15 cellular contexts compared by ENCODE assay signal in the genomic region with DNA sequence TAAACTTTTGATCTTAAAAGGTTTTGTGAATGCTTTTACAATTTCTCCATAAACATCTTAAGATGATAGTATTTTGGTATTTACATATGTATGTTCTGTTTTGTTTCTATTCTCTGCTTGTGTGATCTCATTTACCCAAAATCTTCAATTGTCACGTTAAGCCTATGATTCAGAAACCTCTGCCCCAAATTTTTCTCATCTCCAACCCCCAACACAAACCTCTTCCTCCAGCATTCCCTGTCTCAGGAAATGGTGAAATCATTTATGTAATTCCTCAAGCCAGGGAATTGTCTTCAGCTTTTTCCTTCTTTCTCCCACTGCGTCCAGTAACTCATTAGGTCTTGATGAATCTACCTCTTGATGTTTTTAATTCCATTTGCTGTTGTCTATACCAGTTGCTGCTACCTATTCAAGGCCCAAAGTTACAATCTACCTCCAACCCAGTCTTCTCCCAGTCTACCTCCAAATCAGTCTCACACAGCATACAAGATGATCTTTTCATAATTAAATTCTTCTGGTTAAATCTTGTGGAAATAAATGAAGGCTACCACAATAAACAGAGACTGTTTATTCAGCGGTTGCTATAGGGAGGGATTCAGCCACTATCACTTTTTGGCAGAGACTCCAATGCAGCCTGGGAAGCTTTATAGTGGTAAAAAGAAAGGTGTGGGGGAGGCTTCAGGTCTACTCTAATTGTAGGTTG. TPM values are rescaled to one million over a fixed set of nuclear protein-coding genes. Genes with fewer than 3 reads are reported as not detected.
DNase-seq lines count a peak whose midpoint lies in the region; TF ChIP-seq lines count a peak whose summit lies in the region.
"Had no signal": no experiment of that assay in that cellular context is flagged by ENCODE, and none has a peak within 500 bp of the region (broad histone marks: within the 10 kb centered on the region; RNA-seq: fewer than 3 reads in every experiment).

No MANE protein-coding gene starts in this region.

- no TSS peak for BruUV-seq in Caco-2 (replicated peaks; lab: Mats Ljungman, UMichigan)

- intact Hi-C loops in Caco-2 (cut with micrococcal nuclease; ENCODE audit: unreplicated experiment) = no loop called here

- no peak overlapping the region for H3K4me3 ChIP-seq in astrocyte of the cerebellum (ENCODE audit: low read depth, low read length)
- H3K4me3 ChIP-seq in skin epidermis = no peak overlapping the region
- no peak overlapping the region for H3K4me3 ChIP-seq in neural progenitor cell
- H3K4me3 ChIP-seq in Caco-2 (ENCODE audit: low read depth, low read length) = no peak overlapping the region
- H3K4me3 ChIP-seq: smooth muscle cell had no signal

- H3K27me3 ChIP-seq in neural progenitor cell = peaks cover 7% of the 10 kb centered on the region
- H3K27me3 ChIP-seq in Caco-2 (replicated peaks; ENCODE audit: control insufficient read depth, insufficient read depth, low read length) = no peaks in the 10 kb centered on the region

- H3K27ac ChIP-seq in skin epidermis (peak overlapping the region in 17 of 21 experiments; percentile 24 to 85 (median 57)), neural progenitor cell (no peak overlapping the region)

- POLR2A ChIA-PET in Caco-2 (lab: Charles Lee) = no interaction called here

- H4K20me1 ChIP-seq in neural progenitor cell (ENCODE audit: low read depth) = no peaks in the 10 kb centered on the region

- H3K9me3 ChIP-seq in neural progenitor cell (ENCODE audit: low read depth) (no peaks in the 10 kb centered on the region), Caco-2 (no peaks in the 10 kb centered on the region)

- CTCF ChIA-PET in Caco-2 (lab: Charles Lee) = no interaction called here

- peaks cover 11% of the 10 kb centered on the region for H3F3A ChIP-seq in neural progenitor cell (ENCODE audit: low read depth)

- peaks cover 2% of the 10 kb centered on the region for H3K27me3 Mint-ChIP-seq in neural progenitor cell (ENCODE audit: insufficient read depth, low read depth)
- H3K27me3 Mint-ChIP-seq in Caco-2 (ENCODE audit: insufficient read depth, unreplicated experiment) = no peaks in the 10 kb centered on the region

- H3K4me3 Mint-ChIP-seq in neural progenitor cell (no peak overlapping the region), Caco-2 (ENCODE audit: unreplicated experiment) (no peak overlapping the region)
- H3K4me3 Mint-ChIP-seq: activated CD4-positive, alpha-beta T cell treated with anti-CD3 and anti-CD28 coated beads, Interleukin-2, amount 10 ng/mL, durations not matched to agents 24 days and 14 days; activated T-cell treated with anti-CD3 and anti-CD28 coated beads, Interleukin-2, amount 50 U/mL, for 72 hours; naive B cell had no signal

- H3K27ac Mint-ChIP-seq in neural progenitor cell = no peak overlapping the region
- H3K27ac Mint-ChIP-seq in Caco-2 (ENCODE audit: unreplicated experiment) = no peak overlapping the region
- H3K27ac Mint-ChIP-seq: activated CD4-positive, alpha-beta T cell treated with anti-CD3 and anti-CD28 coated beads, Interleukin-2, amount 10 ng/mL, durations not matched to agents 24 days and 14 days; activated T-cell treated with anti-CD3 and anti-CD28 coated beads, Interleukin-2, amount 50 U/mL, for 72 hours had no signal

- no peaks in the 10 kb centered on the region for H3K79me2 ChIP-seq in neural progenitor cell (ENCODE audit: low read depth)

- no peak overlapping the region for H2AFZ ChIP-seq in neural progenitor cell (replicated peaks)

- peaks cover 7% of the 10 kb centered on the region for H3K4me1 ChIP-seq in neural progenitor cell
- H3K4me1 ChIP-seq in Caco-2 = peaks cover 6% of the 10 kb centered on the region; the same call in 1 of the 2 replicates

- H3K36me3 ChIP-seq in neural progenitor cell (no peaks in the 10 kb centered on the region), Caco-2 (ENCODE audit: control insufficient read depth, insufficient read depth, low read length) (no peaks in the 10 kb centered on the region)

- H3K4me1 Mint-ChIP-seq in neural progenitor cell = peaks cover 8% of the 10 kb centered on the region
- no peaks in the 10 kb centered on the region for H3K4me1 Mint-ChIP-seq in Caco-2 (ENCODE audit: low read depth, unreplicated experiment)

- H3K36me3 Mint-ChIP-seq in neural progenitor cell (no peaks in the 10 kb centered on the region), Caco-2 (ENCODE audit: insufficient read depth, unreplicated experiment) (no peaks in the 10 kb centered on the region)

- H3K9me3 Mint-ChIP-seq in neural progenitor cell (no peaks in the 10 kb centered on the region), Caco-2 (ENCODE audit: unreplicated experiment) (no peaks in the 10 kb centered on the region)
- H3K9me3 Mint-ChIP-seq: activated CD4-positive, alpha-beta T cell treated with anti-CD3 and anti-CD28 coated beads, Interleukin-2, amount 10 ng/mL, durations not matched to agents 24 days and 14 days; brain had no signal

- TF ChIP-seq CTCF in astrocyte of the cerebellum (IDR thresholded peaks at IDR 0.05; ENCODE audit: low read depth, low read length, missing control alignments) (no peak), neural progenitor cell (IDR thresholded peaks at IDR 0.05) (no peak), Caco-2 (IDR thresholded peaks at IDR 0.05; ENCODE audit: insufficient read depth in 1 of 2, low read depth in 1 of 2, low read length in 1 of 2, severe bottlenecking in 1 of 2, unreplicated experiment in 1 of 2) (no peak)

- H3K4me2 ChIP-seq in neural progenitor cell = no peak overlapping the region
- H3K4me2 ChIP-seq: smooth muscle cell had no signal

- H3K9ac ChIP-seq in neural progenitor cell = no peak overlapping the region

- DNase-seq in HT1080 (ENCODE audit: low read depth) = peak; percentile 57
- peak; percentile 66 for DNase-seq in astrocyte of the cerebellum (ENCODE audit: low read depth)
- peak; percentile 29 for DNase-seq in glomerular visceral epithelial cell (ENCODE audit: extremely low spot score)
- no peak for DNase-seq in NCI-H128 (lab: John Stamatoyannopoulos, UW; ENCODE audit: unreplicated experiment)
- DNase-seq in NCI-H2227 (lab: John Stamatoyannopoulos, UW; ENCODE audit: unreplicated experiment) = no peak
- no peak for DNase-seq in neural progenitor cell (ENCODE audit: low spot score)
- DNase-seq in Caco-2 = no peak
- DNase-seq: activated CD4-positive, alpha-beta T cell treated with anti-CD3 and anti-CD28 coated beads, Interleukin-2, amount 10 ng/mL, durations not matched to agents 24 days and 14 days; activated T-cell treated with anti-CD3 and anti-CD28 coated beads, Interleukin-2, amount 50 U/mL, for 72 hours; MM.1S; naive B cell; T-helper 2 cell had no signal

- in situ Hi-C loops in astrocyte of the cerebellum (cut with HindIII; ENCODE audit: low sequenced_read_pairs) = loop anchor here (25.0 kb wide), 1 partner anchor 187 kb away; no protein-coding TSS in a partner anchor

RNA-seq across cellular contexts. Expression of a gene that starts 5.8 kb away (rescaled TPM):
- 2.3 and 2.5 TPM in 2 replicates for total RNA-seq in HT1080 (2014; rRNA removed; shearing (Covaris generic))
- polyA plus RNA-seq in HT1080 (2015; cell fraction: cytosol; rRNA removed) = 1.1 and 2.2 TPM in 2 replicates
- 9.2 and 9.8 TPM in 2 replicates for polyA plus RNA-seq in HT1080 (2015; cell fraction: nucleus; rRNA removed)
- 2.2 and 4.8 TPM in 2 replicates for total RNA-seq in neural progenitor cell (ENCODE audit: low replicate concordance)
- total RNA-seq in Caco-2 (2022) = 4.8 and 7.4 TPM in 2 replicates
- total RNA-seq: activated CD4-positive, alpha-beta T cell treated with anti-CD3 and anti-CD28 coated beads, Interleukin-2, amount 10 ng/mL, durations not matched to agents 24 days and 14 days had no signal

RNA-seq across cellular contexts. Expression of a gene that starts 39.2 kb away (rescaled TPM):
- total RNA-seq in HT1080 (2014; rRNA removed; shearing (Covaris generic)) = 6.7 and 8.6 TPM in 2 replicates
- polyA plus RNA-seq in HT1080 (2015; cell fraction: cytosol; rRNA removed) = 8.0 and 9.0 TPM in 2 replicates
- polyA plus RNA-seq in HT1080 (2015; cell fraction: nucleus; rRNA removed) = 21.0 and 23.8 TPM in 2 replicates
- total RNA-seq in neural progenitor cell (ENCODE audit: low replicate concordance) = 3.0 and 3.6 TPM in 2 replicates
- total RNA-seq in Caco-2 (2022) = 12.7 and 13.5 TPM in 2 replicates
- total RNA-seq: activated CD4-positive, alpha-beta T cell treated with anti-CD3 and anti-CD28 coated beads, Interleukin-2, amount 10 ng/mL, durations not matched to agents 24 days and 14 days; activated T-cell treated with anti-CD3 and anti-CD28 coated beads, Interleukin-2, amount 50 U/mL, for 72 hours had no signal
- polyA plus RNA-seq: smooth muscle cell had no signal

Comparison
In these comparisons a context has a peak if more than half of its experiments do, and no peak if none do; other contexts are left out.
1. DNase-seq: peak in HT1080 (single experiment), astrocyte of the cerebellum (single experiment) and glomerular visceral epithelial cell (single experiment); none in NCI-H128 (single experiment), NCI-H2227 (single experiment), neural progenitor cell (single experiment) and Caco-2 (0 of 2).